In genomic region chr9:4594994-4595393, GRCh38 we compare ENCODE assay signal across 17 cellular contexts.
"Had no signal": no experiment of that assay in that cellular context is flagged by ENCODE, and none has a peak within 500 bp of the region (broad histone marks: within the 10 kb centered on the region; RNA-seq: fewer than 3 reads in every experiment).

No MANE protein-coding gene starts in this region.

- H3K27ac Mint-ChIP-seq: activated CD4-positive, alpha-beta T cell treated with anti-CD3 and anti-CD28 coated beads, Interleukin-2, amount 10 ng/mL, durations not matched to agents 24 days and 14 days; activated naive CD4-positive, alpha-beta T cell treated with anti-CD3 and anti-CD28 coated beads for 36 hours; activated T-helper 2 cell treated with anti-CD3 and anti-CD28 coated beads, Interferon-gamma antibody, Interleukin-2, Interleukin-4, amounts not matched to agents 10 μg/mL and 5 μg/mL and 100 μg/mL, durations not matched to agents 14 hours and 24 hours and 36 hours; neural progenitor cell; WTC11 had no signal

- H3K4me2 ChIP-seq: neural progenitor cell had no signal

- ATAC-seq: gastroesophageal sphincter; left colon; psoas muscle; stimulated activated naive CD8-positive, alpha-beta T cell treated with anti-CD3 and anti-CD28 coated beads, Interleukin-15, amount 100 ng/mL, for 72 hours; upper lobe of right lung; WTC11 had no signal

- H2AFZ ChIP-seq: neural progenitor cell had no signal

- H3K9me3 ChIP-seq: adrenal gland, gastroesophageal sphincter, psoas muscle, upper lobe of right lung had no signal

- H3K36me3 ChIP-seq: adrenal gland, gastroesophageal sphincter, neural progenitor cell, upper lobe of right lung had no signal

- H3K4me1 ChIP-seq: psoas muscle had no signal

- H3K4me1 Mint-ChIP-seq: neural progenitor cell had no signal

- H3K27ac ChIP-seq: adrenal gland, neural progenitor cell, psoas muscle, upper lobe of right lung had no signal

- H3K36me3 Mint-ChIP-seq: neural progenitor cell, WTC11 had no signal

- H3K27me3 Mint-ChIP-seq: stimulated activated naive CD8-positive, alpha-beta T cell treated with anti-CD3 and anti-CD28 coated beads, Interleukin-15, amount 100 ng/mL, for 72 hours had no signal

- FAIRE-seq: islet of Langerhans, TTC549 had no signal

- H3K27me3 ChIP-seq: adrenal gland, dorsolateral prefrontal cortex, gastroesophageal sphincter, neural progenitor cell, upper lobe of right lung had no signal

- H3K4me3 ChIP-seq: adrenal gland, dorsolateral prefrontal cortex, gastroesophageal sphincter, neural progenitor cell, psoas muscle, upper lobe of right lung had no signal

- H3K9me3 Mint-ChIP-seq: activated CD4-positive, alpha-beta T cell treated with anti-CD3 and anti-CD28 coated beads, Interleukin-2, amount 10 ng/mL, durations not matched to agents 24 days and 14 days; activated naive CD4-positive, alpha-beta T cell treated with anti-CD3 and anti-CD28 coated beads for 36 hours; activated T-helper 2 cell treated with anti-CD3 and anti-CD28 coated beads, Interferon-gamma antibody, Interleukin-2, Interleukin-4, amounts not matched to agents 10 μg/mL and 5 μg/mL and 100 μg/mL, durations not matched to agents 14 hours and 24 hours and 36 hours; neural progenitor cell; stimulated activated naive CD8-positive, alpha-beta T cell treated with anti-CD3 and anti-CD28 coated beads, Interleukin-15, amount 100 ng/mL, for 72 hours; WTC11 had no signal

- DNase-seq: activated CD4-positive, alpha-beta T cell treated with anti-CD3 and anti-CD28 coated beads, Interleukin-2, amount 10 ng/mL, durations not matched to agents 24 days and 14 days; activated naive CD4-positive, alpha-beta T cell treated with anti-CD3 and anti-CD28 coated beads for 36 hours; activated T-cell treated with anti-CD3 and anti-CD28 coated beads for 4 hours; adrenal gland; dorsolateral prefrontal cortex; left colon; midbrain; psoas muscle; stimulated activated naive CD8-positive, alpha-beta T cell treated with anti-CD3 and anti-CD28 coated beads, Interleukin-15, amount 100 ng/mL, for 72 hours; T-helper 2 cell; upper lobe of right lung had no signal

- H3K4me3 Mint-ChIP-seq: activated CD4-positive, alpha-beta T cell treated with anti-CD3 and anti-CD28 coated beads, Interleukin-2, amount 10 ng/mL, durations not matched to agents 24 days and 14 days; activated naive CD4-positive, alpha-beta T cell treated with anti-CD3 and anti-CD28 coated beads for 36 hours; neural progenitor cell; stimulated activated naive CD8-positive, alpha-beta T cell treated with anti-CD3 and anti-CD28 coated beads, Interleukin-15, amount 100 ng/mL, for 72 hours; WTC11 had no signal
